In the genomic region with DNA sequence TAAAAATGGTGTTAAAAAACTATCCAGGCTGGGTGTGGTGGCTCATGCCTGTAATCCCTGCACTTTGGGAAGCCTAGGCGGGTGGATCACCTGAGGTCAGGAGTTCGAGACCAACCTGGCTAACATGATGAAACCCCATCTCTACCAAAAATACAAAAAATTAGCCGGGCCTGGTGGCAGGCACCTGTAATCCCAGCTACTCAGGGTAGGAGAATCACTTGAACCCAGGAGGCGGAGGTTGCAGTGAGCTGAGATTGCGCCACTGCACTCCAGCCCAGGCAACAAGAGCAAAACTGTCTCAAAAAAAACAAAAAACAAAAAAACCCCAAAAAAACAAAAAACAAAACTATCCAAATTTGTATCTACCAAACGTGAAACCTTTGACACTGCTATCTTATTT, we compare ENCODE assay signal across 1 cellular context.
A peak's percentile ranks its signal among the peaks of the same experiment; 100 is the strongest.
TF ChIP-seq lines count a peak whose summit lies in the region.

No MANE protein-coding gene starts in this region.

TF ChIP-seq in A549, 52 proteins besides CTCF, POLR2A, EP300 and RAD21:
- TF ChIP-seq CEBPB (IDR thresholded peaks at IDR 0.05): peak; percentile 21; a peak in 1 of 4 replicates
